Comparison of ENCODE assay signal across 33 cellular contexts in the genomic region with DNA sequence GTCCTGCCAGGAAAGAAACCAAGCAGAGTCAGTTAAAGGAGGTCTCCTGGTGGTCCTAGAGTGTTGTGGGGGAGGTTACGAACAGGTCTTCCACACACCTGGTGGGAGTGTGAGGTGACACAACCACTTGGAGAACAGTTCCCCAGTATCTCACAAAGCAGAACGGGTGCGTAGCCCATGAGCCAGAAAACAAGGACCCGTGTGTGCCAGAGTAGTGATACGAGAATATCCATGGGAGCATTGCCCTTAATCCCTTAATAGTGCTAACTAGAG. TPM values are rescaled to one million over a fixed set of nuclear protein-coding genes. Genes with fewer than 3 reads are reported as not detected.
"Had no signal": no experiment of that assay in that cellular context is flagged by ENCODE, and none has a peak within 500 bp of the region (broad histone marks: within the 10 kb centered on the region; RNA-seq: fewer than 3 reads in every experiment).

No MANE protein-coding gene starts in this region.

- H3K9me3 ChIP-seq: gastrocnemius medialis had no signal

- H3K4me3 ChIP-seq: coronary artery, dorsolateral prefrontal cortex, gastrocnemius medialis had no signal

- H3K27me3 Mint-ChIP-seq: activated CD4-positive, alpha-beta memory T cell treated with anti-CD3 and anti-CD28 coated beads for 36 hours; activated naive CD8-positive, alpha-beta T cell; dendritic cell treated with granulocyte-macrophage colony-stimulating factor and Interleukin-4, amounts not matched to agents 40 ng/mL and 50 ng/mL, for 4 days had no signal

- H3K4me1 ChIP-seq: gastrocnemius medialis had no signal

- H3K27ac Mint-ChIP-seq: activated CD4-positive, alpha-beta memory T cell treated with anti-CD3 and anti-CD28 coated beads for 36 hours; activated CD4-positive, alpha-beta T cell treated with anti-CD3 and anti-CD28 coated beads for 36 hours; activated CD4-positive, alpha-beta T cell treated with anti-CD3 and anti-CD28 coated beads, Interleukin-2, amount 10 ng/mL, durations not matched to agents 24 days and 14 days; activated CD8-positive, alpha-beta memory T cell treated with anti-CD3 and anti-CD28 coated beads, Interleukin-2, amount 10 ng/mL, durations not matched to agents 7 days and 5 days; activated CD8-positive, alpha-beta T cell treated with anti-CD3 and anti-CD28 coated beads, Interleukin-2, amount 10 ng/mL, durations not matched to agents 7 days and 5 days; activated naive CD8-positive, alpha-beta T cell; activated T-helper 1 cell treated with anti-CD3 and anti-CD28 coated beads, Interleukin-12 subunit alpha, Interleukin-12 subunit beta, Interleukin-2, Interleukin-4 antibody, amounts not matched to agents 30 ng/mL and 10 ng/mL and 1 ng/mL, durations not matched to agents 14 hours and 24 hours and 36 hours; activated T-helper 2 cell treated with anti-CD3 and anti-CD28 coated beads, Interferon-gamma antibody, Interleukin-2, Interleukin-4, amounts not matched to agents 10 μg/mL and 5 μg/mL and 100 μg/mL, durations not matched to agents 14 hours and 24 hours and 36 hours; dendritic cell treated with granulocyte-macrophage colony-stimulating factor and Interleukin-4, amounts not matched to agents 40 ng/mL and 50 ng/mL, for 4 days; endodermal cell; T-helper 17 cell; T-helper 2 cell treated with Interferon-gamma antibody and Interleukin-4, amounts not matched to agents 5 μg/mL and 100 μg/mL, for 36 hours had no signal

- H3K27ac ChIP-seq: brain microvascular endothelial cell, coronary artery, dorsolateral prefrontal cortex, gastrocnemius medialis had no signal

- H3K36me3 Mint-ChIP-seq: activated CD4-positive, alpha-beta memory T cell treated with anti-CD3 and anti-CD28 coated beads for 36 hours; activated CD8-positive, alpha-beta memory T cell treated with anti-CD3 and anti-CD28 coated beads, Interleukin-2, amount 10 ng/mL, durations not matched to agents 7 days and 5 days; activated naive CD8-positive, alpha-beta T cell had no signal

- H3K4me3 Mint-ChIP-seq: activated CD4-positive, alpha-beta memory T cell treated with anti-CD3 and anti-CD28 coated beads for 36 hours; activated CD4-positive, alpha-beta T cell treated with anti-CD3 and anti-CD28 coated beads for 36 hours; activated CD4-positive, alpha-beta T cell treated with anti-CD3 and anti-CD28 coated beads, Interleukin-2, amount 10 ng/mL, durations not matched to agents 24 days and 14 days; activated CD8-positive, alpha-beta memory T cell treated with anti-CD3 and anti-CD28 coated beads, Interleukin-2, amount 10 ng/mL, durations not matched to agents 7 days and 5 days; activated CD8-positive, alpha-beta T cell treated with anti-CD3 and anti-CD28 coated beads, Interleukin-2, amount 10 ng/mL, durations not matched to agents 7 days and 5 days; activated naive CD8-positive, alpha-beta T cell; activated T-helper 1 cell treated with anti-CD3 and anti-CD28 coated beads, Interleukin-12 subunit alpha, Interleukin-12 subunit beta, Interleukin-2, Interleukin-4 antibody, amounts not matched to agents 30 ng/mL and 10 ng/mL and 1 ng/mL, durations not matched to agents 14 hours and 24 hours and 36 hours; central memory CD8-positive, alpha-beta T cell; dendritic cell treated with granulocyte-macrophage colony-stimulating factor and Interleukin-4, amounts not matched to agents 40 ng/mL and 50 ng/mL, for 4 days; endodermal cell; T-helper 17 cell; T-helper 2 cell treated with Interferon-gamma antibody and Interleukin-4, amounts not matched to agents 5 μg/mL and 100 μg/mL, for 36 hours had no signal

- DNase-seq: activated CD4-positive, alpha-beta memory T cell treated with anti-CD3 and anti-CD28 coated beads for 36 hours; activated CD4-positive, alpha-beta T cell treated with anti-CD3 and anti-CD28 coated beads for 36 hours; activated CD4-positive, alpha-beta T cell treated with anti-CD3 and anti-CD28 coated beads, Interleukin-2, amount 10 ng/mL, durations not matched to agents 24 days and 14 days; activated CD4-positive, CD25-positive, alpha-beta regulatory T cell; activated CD4-positive, CD25-positive, alpha-beta regulatory T cell treated with anti-CD3 and anti-CD28 coated beads, Interleukin-2, amount 50 U/mL, for 72 hours; activated CD8-positive, alpha-beta memory T cell treated with anti-CD3 and anti-CD28 coated beads, Interleukin-2, amount 10 ng/mL, durations not matched to agents 7 days and 5 days; activated CD8-positive, alpha-beta memory T cell treated with anti-CD3 and anti-CD28 coated beads, Interleukin-2, amount 50 U/mL, for 4 hours; activated CD8-positive, alpha-beta T cell treated with anti-CD3 and anti-CD28 coated beads, Interleukin-2, amount 10 ng/mL, durations not matched to agents 7 days and 5 days; activated gamma-delta T cell treated with Interleukin-2 at 50 U/mL for 16 hours; activated naive CD4-positive, alpha-beta T cell treated with anti-CD3 and anti-CD28 coated beads, Interleukin-2, amount 50 U/mL, for 16 hours; activated naive CD4-positive, alpha-beta T cell treated with Interleukin-2 at 50 U/mL for 16 hours; activated T-cell treated with anti-CD3 and anti-CD28 coated beads, Interleukin-2, amount 50 U/mL, for 1 hour; activated T-cell treated with anti-CD3 and anti-CD28 coated beads, Interleukin-2, amount 50 U/mL, for 48 hours; amniotic stem cell; anterior cingulate cortex; brain microvascular endothelial cell; effector memory CD4-positive, alpha-beta T cell; endodermal cell; foreskin fibroblast; gastrocnemius medialis; T-helper 1 cell; T-helper 17 cell; T1000 had no signal

- H3K36me3 ChIP-seq: brain microvascular endothelial cell, gastrocnemius medialis had no signal

- H3K27me3 ChIP-seq: brain microvascular endothelial cell, gastrocnemius medialis had no signal

- H3K9me3 Mint-ChIP-seq: activated CD4-positive, alpha-beta memory T cell treated with anti-CD3 and anti-CD28 coated beads for 36 hours; activated CD4-positive, alpha-beta T cell treated with anti-CD3 and anti-CD28 coated beads, Interleukin-2, amount 10 ng/mL, durations not matched to agents 24 days and 14 days; activated T-helper 1 cell treated with anti-CD3 and anti-CD28 coated beads, Interleukin-12 subunit alpha, Interleukin-12 subunit beta, Interleukin-2, Interleukin-4 antibody, amounts not matched to agents 30 ng/mL and 10 ng/mL and 1 ng/mL, durations not matched to agents 14 hours and 24 hours and 36 hours; activated T-helper 2 cell treated with anti-CD3 and anti-CD28 coated beads, Interferon-gamma antibody, Interleukin-2, Interleukin-4, amounts not matched to agents 10 μg/mL and 5 μg/mL and 100 μg/mL, durations not matched to agents 14 hours and 24 hours and 36 hours; central memory CD8-positive, alpha-beta T cell; dendritic cell treated with granulocyte-macrophage colony-stimulating factor and Interleukin-4, amounts not matched to agents 40 ng/mL and 50 ng/mL, for 4 days; endodermal cell; T-helper 2 cell treated with Interferon-gamma antibody and Interleukin-4, amounts not matched to agents 5 μg/mL and 100 μg/mL, for 36 hours had no signal

- H3K4me1 Mint-ChIP-seq: activated CD4-positive, alpha-beta T cell treated with anti-CD3 and anti-CD28 coated beads for 36 hours; activated CD4-positive, alpha-beta T cell treated with anti-CD3 and anti-CD28 coated beads, Interleukin-2, amount 10 ng/mL, durations not matched to agents 24 days and 14 days; activated CD8-positive, alpha-beta memory T cell treated with anti-CD3 and anti-CD28 coated beads, Interleukin-2, amount 10 ng/mL, durations not matched to agents 7 days and 5 days; central memory CD8-positive, alpha-beta T cell; endodermal cell; T-helper 17 cell had no signal

RNA-seq across cellular contexts. Expression of gene CLDN5, which starts 21.7 kb away (rescaled TPM):
- total RNA-seq: activated CD4-positive, alpha-beta T cell treated with anti-CD3 and anti-CD28 coated beads for 36 hours; activated CD8-positive, alpha-beta memory T cell treated with anti-CD3 and anti-CD28 coated beads for 36 hours; activated CD8-positive, alpha-beta memory T cell treated with anti-CD3 and anti-CD28 coated beads, Interleukin-2, amount 10 ng/mL, durations not matched to agents 7 days and 5 days; activated CD8-positive, alpha-beta T cell treated with anti-CD3 and anti-CD28 coated beads, Interleukin-2, amount 10 ng/mL, durations not matched to agents 7 days and 5 days; astrocyte had no signal
